In genomic region chr1:38209986-38210385, GRCh38 we compare ENCODE assay signal across 21 cellular contexts.
DNase-seq lines count a peak whose midpoint lies in the region; ATAC-seq and TF ChIP-seq lines count a peak whose summit lies in the region.
"Had no signal": no experiment of that assay in that cellular context is flagged by ENCODE, and none has a peak within 500 bp of the region (broad histone marks: within the 10 kb centered on the region; RNA-seq: fewer than 3 reads in every experiment).

No MANE protein-coding gene starts in this region.

- DNase-seq in Right ventricle myocardium superior, result peak; percentile 51
- no peak for DNase-seq in cardiac septum (ENCODE audit: low spot score)
- DNase-seq in NCI-H1105 treated with DMSO at 0.1 percent for 48 hours (lab: John Stamatoyannopoulos, UW), result peak; percentile 34
- DNase-seq in NCI-H69 (lab: John Stamatoyannopoulos, UW), result peak; percentile 23
- DNase-seq in left ventricle myocardium superior, result peak; percentile 61
- DNase-seq in stimulated activated CD8-positive, alpha-beta memory T cell treated with anti-CD3 and anti-CD28 coated beads, Interleukin-4, amount 100 ng/mL, for 48 hours, result no peak
- no peak for DNase-seq in activated CD4-positive, alpha-beta T cell treated with anti-CD3 and anti-CD28 coated beads, Interleukin-2, amount 50 U/mL, for 1 hour
- DNase-seq in transverse colon, result no peak
- DNase-seq: 8988T; CD4-positive, alpha-beta memory T cell; DMS53; HFFc6; NCI-H146; NCI-H2107; NCI-H748 treated with DMSO at 0.1 percent for 48 hours; OCI-M1; SIG-M5; T-helper 1 cell had no signal

- no peak overlapping the region for H3K27ac ChIP-seq in transverse colon
- H3K27ac ChIP-seq: KMS-11 had no signal

- TF ChIP-seq POLR2A in transverse colon (IDR thresholded peaks at IDR 0.05), result no peak

- WGBS in transverse colon (ENCODE audit: low coverage in 1 of 2), 2 donors, result 50 to 60% methylated on average over 2 to 6 of the region's 6 CpGs

- no peak for TF ChIP-seq EP300 in transverse colon (IDR thresholded peaks at IDR 0.05; ENCODE audit: low read depth)

- in situ Hi-C loops in transverse colon (cut with MboI; ENCODE audit: low pct_ligation_motif_present in 1 of 4, low pct_unique_long_range_greater_than_20kb in 1 of 4, low sequenced_read_pairs in 3 of 4), result no loop called here

- no peak overlapping the region for H3K4me3 ChIP-seq in transverse colon

- no peaks in the 10 kb centered on the region for H3K36me3 ChIP-seq in transverse colon

- no peaks in the 10 kb centered on the region for H3K4me1 ChIP-seq in transverse colon

- peaks cover 4% of the 10 kb centered on the region for H3K27me3 ChIP-seq in transverse colon

- intact Hi-C loops in Right ventricle myocardium superior (cut with DNase I) (no loop called here), cardiac septum (cut with DNase I) (no loop called here), left ventricle myocardium superior (cut with micrococcal nuclease) (no loop called here), transverse colon (cut with DNase I; ENCODE audit: low total_unique reads) (no loop called here)

- TF ChIP-seq CTCF in transverse colon (IDR thresholded peaks at IDR 0.05), result no peak

- ATAC-seq in Right ventricle myocardium superior (ENCODE audit: poor library complexity), result peak; percentile 83
- peak; percentile 82 for ATAC-seq in left ventricle myocardium superior
- ATAC-seq: HepG2, SK-N-SH treated with all-trans-retinoic acid at 6 μM for 48 hours had no signal

- no peaks in the 10 kb centered on the region for H3K9me3 ChIP-seq in transverse colon

Comparison
In these comparisons a context has a peak if more than half of its experiments do, and no peak if none do; other contexts are left out.
1. DNase-seq: peak in Right ventricle myocardium superior (single experiment), NCI-H1105 treated with DMSO at 0.1 percent for 48 hours (single experiment), NCI-H69 (single experiment) and left ventricle myocardium superior (single experiment); none in cardiac septum (single experiment), stimulated activated CD8-positive, alpha-beta memory T cell treated with anti-CD3 and anti-CD28 coated beads, Interleukin-4, amount 100 ng/mL, for 48 hours (single experiment), activated CD4-positive, alpha-beta T cell treated with anti-CD3 and anti-CD28 coated beads, Interleukin-2, amount 50 U/mL, for 1 hour (single experiment) and transverse colon (single experiment).